13 cellular contexts compared by ENCODE assay signal in the genomic region with DNA sequence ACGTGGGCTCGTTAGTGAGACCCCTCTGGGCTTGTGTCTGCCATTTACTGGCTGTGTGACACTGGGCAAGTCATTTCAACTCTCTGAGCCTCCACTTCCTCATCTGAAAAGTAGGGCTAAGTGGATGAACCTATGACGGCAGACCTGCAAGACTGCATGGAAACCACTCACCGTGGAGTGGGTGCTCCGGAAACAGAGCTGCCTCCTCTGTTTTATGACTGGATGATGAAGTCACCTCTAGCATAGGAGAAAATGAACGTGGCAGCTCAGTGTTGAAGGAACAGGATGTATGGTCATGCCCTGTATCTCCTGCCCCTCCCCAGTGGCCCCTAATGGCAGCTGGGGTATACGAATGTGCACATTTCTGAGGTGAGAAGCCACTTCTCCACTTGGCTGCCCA. TPM values are rescaled to one million over a fixed set of nuclear protein-coding genes. Genes with fewer than 3 reads are reported as not detected.
DNase-seq lines count a peak whose midpoint lies in the region; ATAC-seq, FAIRE-seq and TF ChIP-seq lines count a peak whose summit lies in the region.
"Had no signal": no experiment of that assay in that cellular context is flagged by ENCODE, and none has a peak within 500 bp of the region (broad histone marks: within the 10 kb centered on the region; RNA-seq: fewer than 3 reads in every experiment).

No MANE protein-coding gene starts in this region.

- no peak overlapping the region for H3K4me3 Mint-ChIP-seq in MCF 10A (ENCODE audit: unreplicated experiment)

- no peaks in the 10 kb centered on the region for H3K36me3 ChIP-seq in mammary epithelial cell (ENCODE audit: insufficient read depth, low read length)
- no peaks in the 10 kb centered on the region for H3K36me3 ChIP-seq in K562 (ENCODE audit: control insufficient read depth, insufficient read depth, low read length)
- H3K36me3 ChIP-seq in vagina = no peaks in the 10 kb centered on the region

- dilution Hi-C loops in mammary epithelial cell (cut with HindIII; ENCODE audit: low sequenced_read_pairs) = no loop called here

- TF ChIP-seq RAD21 in K562 (CRISPR knock-in tag; conservative IDR thresholded peaks at IDR 0.05 in 1 of 2, IDR thresholded peaks at IDR 0.05 in 1 of 2) = no peak

- peak overlapping the region; percentile 99 for H3K27ac Mint-ChIP-seq in MCF 10A (ENCODE audit: low read depth, unreplicated experiment)

- CTCF ChIA-PET in MCF 10A (lab: Yijun Ruan, JAX) (interaction anchor here (0.9 to 2.3 kb wide), 4 partner anchors 18 to 181 kb away, joined by 3 to 15 read pairs (median 6); no protein-coding TSS in a partner anchor), mammary epithelial cell (lab: Charles Lee; ENCODE audit: low non-redundant PET) (no interaction called here), K562 (lab: Yijun Ruan, JAX; ENCODE audit: low intra/inter-chr PET ratio) (interaction anchor here (0.6 kb wide), 1 partner anchor 30 kb away, joined by 3 read pairs; no protein-coding TSS in a partner anchor)

- H3K27me3 ChIP-seq in mammary epithelial cell (ENCODE audit: insufficient read depth, low read length) (no peaks in the 10 kb centered on the region), K562 (ENCODE audit: control insufficient read depth in 2 of 2, insufficient read depth in 2 of 2, low read length in 2 of 2) (peaks cover 0 to 14% of the 10 kb centered on the region in 2 experiments; a peak in 1 of 5 replicates), vagina (no peaks in the 10 kb centered on the region)
- H3K27me3 ChIP-seq: upper lobe of left lung had no signal

- H3K36me3 Mint-ChIP-seq in MCF 10A (ENCODE audit: insufficient read depth, unreplicated experiment) = peaks cover 4% of the 10 kb centered on the region

- H3K4me1 Mint-ChIP-seq in MCF 10A (ENCODE audit: insufficient read depth, unreplicated experiment) = peaks cover 21% of the 10 kb centered on the region

- H3K27me3 Mint-ChIP-seq in MCF 10A (ENCODE audit: insufficient read depth, unreplicated experiment) = no peaks in the 10 kb centered on the region

- no peak overlapping the region for H2AFZ ChIP-seq in mammary epithelial cell (ENCODE audit: low read depth, low read length)
- no peak overlapping the region for H2AFZ ChIP-seq in K562 (ENCODE audit: low read depth, low read length)

- no peak for DNase-seq in MCF 10A (ENCODE audit: unreplicated experiment)
- DNase-seq in mammary epithelial cell = no peak
- DNase-seq in K562 (ENCODE audit: extremely low read depth in 1 of 4, low spot score in 3 of 4) = no peak
- no peak for DNase-seq in vagina (ENCODE audit: extremely low spot score in 2 of 2)
- DNase-seq in head of caudate nucleus = no peak
- DNase-seq: activated T-cell treated with anti-CD3 and anti-CD28 coated beads, Interleukin-2, amount 50 U/mL, for 1 hour; erythroblast; lower lobe of right lung; NCI-H187 treated with DMSO at 0.1 percent for 48 hours; upper lobe of left lung had no signal

- WGBS in mammary epithelial cell (ENCODE audit: low coverage, missing lambda C conversion rate) = 93% methylated on average over 7 of the region's 7 CpGs
- WGBS in K562 (ENCODE audit: insufficient coverage, low coverage, missing lambda C conversion rate) = 15% methylated on average over 7 of the region's 7 CpGs

- no peak for FAIRE-seq in K562 (lab: Jason Lieb, UNC)

- H3K4me2 ChIP-seq in mammary epithelial cell (ENCODE audit: insufficient read depth, low read depth, low read length) (no peak overlapping the region), K562 (ENCODE audit: insufficient read depth, low read length) (no peak overlapping the region)

- in situ Hi-C loops in mammary epithelial cell (cut with MboI; ENCODE audit: low sequenced_read_pairs in 2 of 2) (no loop called here), K562 (cut with MboI) (no loop called here)

- peak; percentile 55 for ATAC-seq in HG02852 (IDR thresholded peaks at IDR 0.05; ENCODE audit: unreplicated experiment)
- no peak for ATAC-seq in K562
- no peak for ATAC-seq in HG03139 (IDR thresholded peaks at IDR 0.05; ENCODE audit: unreplicated experiment)
- ATAC-seq in HG03025 (IDR thresholded peaks at IDR 0.05; ENCODE audit: low FRiP score, unreplicated experiment) = no peak

- TF ChIP-seq CTCF in MCF 10A (IDR thresholded peaks at IDR 0.05; ENCODE audit: unreplicated experiment) (no peak), mammary epithelial cell (conservative IDR thresholded peaks at IDR 0.05 in 1 of 2, IDR thresholded peaks at IDR 0.05 in 1 of 2; ENCODE audit: extremely low read depth in 1 of 2, insufficient read depth in 1 of 2, low read depth in 1 of 2, low read length in 2 of 2) (no peak), K562 (IDR thresholded peaks at IDR 0.05 in 2 of 3, conservative IDR thresholded peaks at IDR 0.05 in 1 of 3; ENCODE audit: insufficient read depth in 2 of 3, low read depth in 1 of 3, low read length in 3 of 3) (no peak), vagina (IDR thresholded peaks at IDR 0.05) (no peak)

- no peak for TF ChIP-seq POLR2A in K562 (conservative IDR thresholded peaks at IDR 0.05)
- TF ChIP-seq POLR2A in vagina (IDR thresholded peaks at IDR 0.05) = no peak

- POLR2A ChIA-PET in MCF 10A (lab: Yijun Ruan, JAX) = interaction anchor here (10.1 kb wide), 1 partner anchor 7 kb away, joined by 78 read pairs; no protein-coding TSS in a partner anchor
- POLR2A ChIA-PET in K562 (lab: Yijun Ruan, JAX) = interaction anchor here (0.8 to 1.5 kb wide), 3 partner anchors 8 to 132 kb away, joined by 3 to 11 read pairs (median 3); no protein-coding TSS in a partner anchor

- intact Hi-C loops in MCF 10A (cut with micrococcal nuclease) = no loop called here
- intact Hi-C loops in mammary epithelial cell (cut with micrococcal nuclease) = no loop called here
- intact Hi-C loops in K562 (cut with micrococcal nuclease) = no loop called here
- intact Hi-C loops in vagina (cut with DNase I) = no loop called here
- intact Hi-C loops in head of caudate nucleus (cut with DNase I) = no loop called here

- H3K9me3 ChIP-seq in mammary epithelial cell (replicated peaks; ENCODE audit: insufficient read depth, low read length) (no peaks in the 10 kb centered on the region), K562 (replicated peaks; ENCODE audit: control insufficient read depth, insufficient read depth, low read depth, low read length) (no peaks in the 10 kb centered on the region), vagina (no peaks in the 10 kb centered on the region)
- H3K9me3 ChIP-seq: lower lobe of right lung, upper lobe of left lung had no signal

- H3K4me1 ChIP-seq in mammary epithelial cell (ENCODE audit: insufficient read depth, low read length) (no peaks in the 10 kb centered on the region), K562 (replicated peaks in 1 of 2; ENCODE audit: control insufficient read depth in 2 of 2, insufficient read depth in 2 of 2, low read length in 2 of 2) (no peaks in the 10 kb centered on the region), vagina (no peaks in the 10 kb centered on the region)
- H3K4me1 ChIP-seq: lower lobe of right lung, upper lobe of left lung had no signal

- H3K27ac ChIP-seq in mammary epithelial cell (ENCODE audit: insufficient read depth, low read depth, low read length) (no peak overlapping the region), K562 (ENCODE audit: extremely low read depth, low read depth, low read length) (no peak overlapping the region), vagina (peak overlapping the region; percentile 18)
- H3K27ac ChIP-seq: lower lobe of right lung, upper lobe of left lung had no signal

- no peaks in the 10 kb centered on the region for H3K9me1 ChIP-seq in K562 (ENCODE audit: control insufficient read depth, insufficient read depth, low read length)

- no peaks in the 10 kb centered on the region for H3K79me2 ChIP-seq in mammary epithelial cell (ENCODE audit: insufficient read depth, low read length)
- no peaks in the 10 kb centered on the region for H3K79me2 ChIP-seq in K562 (ENCODE audit: control insufficient read depth, insufficient read depth, low read length)

- H4K20me1 ChIP-seq in mammary epithelial cell (ENCODE audit: insufficient read depth, low read length) = no peaks in the 10 kb centered on the region
- H4K20me1 ChIP-seq in K562 (replicated peaks; ENCODE audit: control insufficient read depth, insufficient read depth, low read length) = no peaks in the 10 kb centered on the region; the same call in 1 of the 2 replicates

- no peaks in the 10 kb centered on the region for H3K9me3 Mint-ChIP-seq in MCF 10A (ENCODE audit: unreplicated experiment)

- H3K9ac ChIP-seq in mammary epithelial cell (ENCODE audit: insufficient read depth, low read length) (no peak overlapping the region), K562 (ENCODE audit: insufficient read depth in 1 of 2, low read depth in 2 of 2, low read length in 2 of 2) (no peak overlapping the region)

- no peak for TF ChIP-seq EP300 in K562 (IDR thresholded peaks at IDR 0.05; ENCODE audit: low read length)

- H3K4me3 ChIP-seq in mammary epithelial cell (replicated peaks in 1 of 3; ENCODE audit: insufficient read depth in 1 of 3, low read depth in 2 of 3, low read length in 3 of 3) = no peak overlapping the region
- H3K4me3 ChIP-seq in K562 = no peak overlapping the region
- no peak overlapping the region for H3K4me3 ChIP-seq in vagina
- H3K4me3 ChIP-seq: lower lobe of right lung, upper lobe of left lung had no signal

- BruUV-seq in MCF 10A (replicated peaks; lab: Mats Ljungman, UMichigan) (no TSS peak), mammary epithelial cell (replicated peaks; lab: Mats Ljungman, UMichigan) (no TSS peak), K562 (replicated peaks; lab: Mats Ljungman, UMichigan) (no TSS peak)

RNA-seq across cellular contexts. Expression of a gene that starts 40.5 kb away (rescaled TPM):
- total RNA-seq in MCF 10A (2022) = 18.6 and 19.7 TPM in 2 replicates
- 10 to 100 TPM; 13.0 to 20.5 TPM for total RNA-seq in mammary epithelial cell
- polyA plus RNA-seq in mammary epithelial cell = 11.4 TPM
- 27.1 TPM for polyA minus RNA-seq in mammary epithelial cell
- total RNA-seq in K562 (2011; cell fraction: chromatin; rRNA removed; ENCODE audit: low replicate concordance) = 14.4 and 22.0 TPM in 2 replicates
- 8.7 and 9.3 TPM in 2 replicates for total RNA-seq in K562 (2011; cell fraction: nucleolus; rRNA removed)
- 14.4 and 16.4 TPM in 2 replicates for total RNA-seq in K562 (2011; cell fraction: nucleoplasm; rRNA removed)
- 6.7 and 7.6 TPM in 2 replicates for total RNA-seq in K562 (2014; rRNA removed)
- 8.2 and 8.3 TPM in 2 replicates for total RNA-seq in K562 (2014; rRNA removed; fragmentation: Illumina TruSeq; extraction: Trizol)
- 5.1 and 5.5 TPM in 2 replicates for total RNA-seq in K562 (2015; rRNA removed; fragmentation: Illumina TruSeq; extraction: Trizol)
- 7.2 and 7.6 TPM in 2 replicates for total RNA-seq in K562 (2021)
- polyA plus RNA-seq in K562 (2011; rRNA removed) = 7.2 and 8.4 TPM in 2 replicates
- polyA plus RNA-seq in K562 (2011; cell fraction: cytosol; rRNA removed) = 4.4 and 5.4 TPM in 2 replicates
- polyA plus RNA-seq in K562 (2011; cell fraction: nucleus; rRNA removed) = 5.9 and 7.6 TPM in 2 replicates
- polyA plus RNA-seq in K562 (2012) = 6.0 and 8.3 TPM in 2 replicates
- 9.0 and 10.1 TPM in 2 replicates for polyA plus RNA-seq in K562 (2014; fragmentation: Illumina TruSeq; extraction: Trizol)
- 10 to 100 TPM; 10.4 to 11.9 TPM for polyA plus RNA-seq in K562 (2014; fragmentation: Nextera tagmentation; extraction: Ambion mirVana)
- polyA plus RNA-seq in K562 (2014; rRNA removed) = 5.0 and 9.4 TPM in 2 replicates
- 7.0 and 7.8 TPM in 2 replicates for polyA minus RNA-seq in K562 (2011; rRNA and poly(A)+ RNA removed)
- 2.1 and 3.9 TPM in 2 replicates for polyA minus RNA-seq in K562 (2011; cell fraction: cytosol; rRNA and poly(A)+ RNA removed)
- polyA minus RNA-seq in K562 (2011; cell fraction: nucleus; rRNA and poly(A)+ RNA removed) = 5.4 and 7.0 TPM in 2 replicates
- 4.2 TPM for total RNA-seq in vagina

RNA-seq across cellular contexts. Expression of a gene that starts 42.6 kb away (rescaled TPM):
- total RNA-seq in MCF 10A (2022) (47.7 and 55.8 TPM in 2 replicates), mammary epithelial cell (100 to 1,000 TPM in 1 of 2 donors, 10 to 100 TPM in 1; 48.9 to 116 TPM), K562 (2014; rRNA removed) (15.4 and 24.7 TPM in 2 replicates), K562 (2014; rRNA removed; fragmentation: Illumina TruSeq; extraction: Trizol) (16.3 and 16.6 TPM in 2 replicates), K562 (2015; rRNA removed; fragmentation: Illumina TruSeq; extraction: Trizol) (11.3 and 11.4 TPM in 2 replicates), K562 (2021) (26.0 and 26.3 TPM in 2 replicates), vagina (21.1 TPM)
- polyA plus RNA-seq in mammary epithelial cell (51.3 TPM), K562 (2011; rRNA removed) (16.0 and 18.2 TPM in 2 replicates), K562 (2014; fragmentation: Illumina TruSeq; extraction: Trizol) (20.0 and 21.3 TPM in 2 replicates), K562 (2014; fragmentation: Nextera tagmentation; extraction: Ambion mirVana) (10 to 100 TPM; 10.5 to 12.2 TPM), K562 (2014; rRNA removed) (13.8 and 16.2 TPM in 2 replicates)
- polyA minus RNA-seq in mammary epithelial cell = 50.4 TPM
- total RNA-seq in K562 (2011; cell fraction: chromatin; rRNA removed; ENCODE audit: low replicate concordance) = 55.9 and 56.4 TPM in 2 replicates
- 44.2 and 44.6 TPM in 2 replicates for total RNA-seq in K562 (2011; cell fraction: nucleolus; rRNA removed)
- total RNA-seq in K562 (2011; cell fraction: nucleoplasm; rRNA removed) = 57.1 and 68.0 TPM in 2 replicates
- 18.5 and 19.9 TPM in 2 replicates for polyA plus RNA-seq in K562 (2011; cell fraction: cytosol; rRNA removed)
- 14.4 and 16.1 TPM in 2 replicates for polyA plus RNA-seq in K562 (2011; cell fraction: nucleus; rRNA removed)
- polyA plus RNA-seq in K562 (2012) = 16.3 and 17.9 TPM in 2 replicates
- 18.9 and 24.0 TPM in 2 replicates for polyA minus RNA-seq in K562 (2011; rRNA and poly(A)+ RNA removed)
- 10.6 and 15.2 TPM in 2 replicates for polyA minus RNA-seq in K562 (2011; cell fraction: cytosol; rRNA and poly(A)+ RNA removed)
- polyA minus RNA-seq in K562 (2011; cell fraction: nucleus; rRNA and poly(A)+ RNA removed) = 13.1 and 19.4 TPM in 2 replicates

RNA-seq across cellular contexts. Expression of a gene that starts 53.9 kb away (rescaled TPM):
- total RNA-seq in MCF 10A (2022) = 4.7 and 8.9 TPM in 2 replicates
- 10 to 100 TPM in 1 of 2 donors, 1 to 10 TPM in 1; 1.3 to 15.3 TPM for total RNA-seq in mammary epithelial cell
- 3.5 TPM for polyA plus RNA-seq in mammary epithelial cell
- 1.1 TPM for polyA minus RNA-seq in mammary epithelial cell
- not detected in 2 replicates for total RNA-seq in K562 (2011; cell fraction: chromatin; rRNA removed; ENCODE audit: low replicate concordance)
- total RNA-seq in K562 (2011; cell fraction: nucleolus; rRNA removed) = not detected in 2 replicates
- not detected in 2 replicates for total RNA-seq in K562 (2011; cell fraction: nucleoplasm; rRNA removed)
- total RNA-seq in K562 (2014; rRNA removed) = not detected in 2 replicates
- not detected in 2 replicates for total RNA-seq in K562 (2014; rRNA removed; fragmentation: Illumina TruSeq; extraction: Trizol)
- not detected in 2 replicates for total RNA-seq in K562 (2015; rRNA removed; fragmentation: Illumina TruSeq; extraction: Trizol)
- not detected in 2 replicates for total RNA-seq in K562 (2021)
- polyA plus RNA-seq in K562 (2011; rRNA removed) = not detected in 2 replicates
- polyA plus RNA-seq in K562 (2011; cell fraction: cytosol; rRNA removed) = not detected in 2 replicates
- polyA plus RNA-seq in K562 (2011; cell fraction: nucleus; rRNA removed) = not detected in 2 replicates
- polyA plus RNA-seq in K562 (2012) = 0.13 and 0.35 TPM in 2 replicates
- polyA plus RNA-seq in K562 (2014; fragmentation: Illumina TruSeq; extraction: Trizol) = 0.04 TPM in 1 of 2 replicates, not detected in the other
- under 1 TPM in 1 of 2 experiments, not detected in 1; 0.01 TPM for polyA plus RNA-seq in K562 (2014; fragmentation: Nextera tagmentation; extraction: Ambion mirVana)
- 0.65 TPM in 1 of 2 replicates, not detected in the other for polyA plus RNA-seq in K562 (2014; rRNA removed)
- polyA minus RNA-seq in K562 (2011; rRNA and poly(A)+ RNA removed) = not detected in 2 replicates
- not detected in 2 replicates for polyA minus RNA-seq in K562 (2011; cell fraction: cytosol; rRNA and poly(A)+ RNA removed)
- polyA minus RNA-seq in K562 (2011; cell fraction: nucleus; rRNA and poly(A)+ RNA removed) = not detected in 2 replicates
- 58.7 TPM for total RNA-seq in vagina
